ENCODE assay signal across 13 cellular contexts in genomic region chr10:85235258-85235657, GRCh38.
"Had no signal": no experiment of that assay in that cellular context is flagged by ENCODE, and none has a peak within 500 bp of the region (broad histone marks: within the 10 kb centered on the region; RNA-seq: fewer than 3 reads in every experiment).

No MANE protein-coding gene starts in this region.

- DNase-seq: KBM-7; MV-4-11; NCI-H1048; NCI-H1694 treated with DMSO at 0.1 percent for 48 hours; NCI-H2107; NCI-H446 treated with DMSO at 0.1 percent for 48 hours; NCI-H526; NCI-H82; NK-92 treated with Interleukin-12 subunit alpha and Interleukin-12 subunit beta, amount 100 ng/mL, for 24 hours; PC-3; SHP77; SK-N-SH; SW 1271 had no signal
